ENCODE assay signal across 1 cellular context in genomic region chr16:10947211-10947787, GRCh38.
TF ChIP-seq lines count a peak whose summit lies in the region.

No MANE protein-coding gene starts in this region.

TF ChIP-seq in GM23338, 12 proteins besides CTCF, POLR2A, EP300 and RAD21 (continued from another document):
- no peak for TF ChIP-seq REST (IDR thresholded peaks at IDR 0.05; ENCODE audit: unreplicated experiment)
- TF ChIP-seq EZH2phosphoT487 (IDR thresholded peaks at IDR 0.05; ENCODE audit: unreplicated experiment) = no peak
- TF ChIP-seq ZNF331 (CRISPR knock-in tag; IDR thresholded peaks at IDR 0.05; ENCODE audit: low read depth) = no peak
- no peak for TF ChIP-seq NANOG (IDR thresholded peaks at IDR 0.05; ENCODE audit: borderline replicate concordance)
- TF ChIP-seq, protein P1, sequence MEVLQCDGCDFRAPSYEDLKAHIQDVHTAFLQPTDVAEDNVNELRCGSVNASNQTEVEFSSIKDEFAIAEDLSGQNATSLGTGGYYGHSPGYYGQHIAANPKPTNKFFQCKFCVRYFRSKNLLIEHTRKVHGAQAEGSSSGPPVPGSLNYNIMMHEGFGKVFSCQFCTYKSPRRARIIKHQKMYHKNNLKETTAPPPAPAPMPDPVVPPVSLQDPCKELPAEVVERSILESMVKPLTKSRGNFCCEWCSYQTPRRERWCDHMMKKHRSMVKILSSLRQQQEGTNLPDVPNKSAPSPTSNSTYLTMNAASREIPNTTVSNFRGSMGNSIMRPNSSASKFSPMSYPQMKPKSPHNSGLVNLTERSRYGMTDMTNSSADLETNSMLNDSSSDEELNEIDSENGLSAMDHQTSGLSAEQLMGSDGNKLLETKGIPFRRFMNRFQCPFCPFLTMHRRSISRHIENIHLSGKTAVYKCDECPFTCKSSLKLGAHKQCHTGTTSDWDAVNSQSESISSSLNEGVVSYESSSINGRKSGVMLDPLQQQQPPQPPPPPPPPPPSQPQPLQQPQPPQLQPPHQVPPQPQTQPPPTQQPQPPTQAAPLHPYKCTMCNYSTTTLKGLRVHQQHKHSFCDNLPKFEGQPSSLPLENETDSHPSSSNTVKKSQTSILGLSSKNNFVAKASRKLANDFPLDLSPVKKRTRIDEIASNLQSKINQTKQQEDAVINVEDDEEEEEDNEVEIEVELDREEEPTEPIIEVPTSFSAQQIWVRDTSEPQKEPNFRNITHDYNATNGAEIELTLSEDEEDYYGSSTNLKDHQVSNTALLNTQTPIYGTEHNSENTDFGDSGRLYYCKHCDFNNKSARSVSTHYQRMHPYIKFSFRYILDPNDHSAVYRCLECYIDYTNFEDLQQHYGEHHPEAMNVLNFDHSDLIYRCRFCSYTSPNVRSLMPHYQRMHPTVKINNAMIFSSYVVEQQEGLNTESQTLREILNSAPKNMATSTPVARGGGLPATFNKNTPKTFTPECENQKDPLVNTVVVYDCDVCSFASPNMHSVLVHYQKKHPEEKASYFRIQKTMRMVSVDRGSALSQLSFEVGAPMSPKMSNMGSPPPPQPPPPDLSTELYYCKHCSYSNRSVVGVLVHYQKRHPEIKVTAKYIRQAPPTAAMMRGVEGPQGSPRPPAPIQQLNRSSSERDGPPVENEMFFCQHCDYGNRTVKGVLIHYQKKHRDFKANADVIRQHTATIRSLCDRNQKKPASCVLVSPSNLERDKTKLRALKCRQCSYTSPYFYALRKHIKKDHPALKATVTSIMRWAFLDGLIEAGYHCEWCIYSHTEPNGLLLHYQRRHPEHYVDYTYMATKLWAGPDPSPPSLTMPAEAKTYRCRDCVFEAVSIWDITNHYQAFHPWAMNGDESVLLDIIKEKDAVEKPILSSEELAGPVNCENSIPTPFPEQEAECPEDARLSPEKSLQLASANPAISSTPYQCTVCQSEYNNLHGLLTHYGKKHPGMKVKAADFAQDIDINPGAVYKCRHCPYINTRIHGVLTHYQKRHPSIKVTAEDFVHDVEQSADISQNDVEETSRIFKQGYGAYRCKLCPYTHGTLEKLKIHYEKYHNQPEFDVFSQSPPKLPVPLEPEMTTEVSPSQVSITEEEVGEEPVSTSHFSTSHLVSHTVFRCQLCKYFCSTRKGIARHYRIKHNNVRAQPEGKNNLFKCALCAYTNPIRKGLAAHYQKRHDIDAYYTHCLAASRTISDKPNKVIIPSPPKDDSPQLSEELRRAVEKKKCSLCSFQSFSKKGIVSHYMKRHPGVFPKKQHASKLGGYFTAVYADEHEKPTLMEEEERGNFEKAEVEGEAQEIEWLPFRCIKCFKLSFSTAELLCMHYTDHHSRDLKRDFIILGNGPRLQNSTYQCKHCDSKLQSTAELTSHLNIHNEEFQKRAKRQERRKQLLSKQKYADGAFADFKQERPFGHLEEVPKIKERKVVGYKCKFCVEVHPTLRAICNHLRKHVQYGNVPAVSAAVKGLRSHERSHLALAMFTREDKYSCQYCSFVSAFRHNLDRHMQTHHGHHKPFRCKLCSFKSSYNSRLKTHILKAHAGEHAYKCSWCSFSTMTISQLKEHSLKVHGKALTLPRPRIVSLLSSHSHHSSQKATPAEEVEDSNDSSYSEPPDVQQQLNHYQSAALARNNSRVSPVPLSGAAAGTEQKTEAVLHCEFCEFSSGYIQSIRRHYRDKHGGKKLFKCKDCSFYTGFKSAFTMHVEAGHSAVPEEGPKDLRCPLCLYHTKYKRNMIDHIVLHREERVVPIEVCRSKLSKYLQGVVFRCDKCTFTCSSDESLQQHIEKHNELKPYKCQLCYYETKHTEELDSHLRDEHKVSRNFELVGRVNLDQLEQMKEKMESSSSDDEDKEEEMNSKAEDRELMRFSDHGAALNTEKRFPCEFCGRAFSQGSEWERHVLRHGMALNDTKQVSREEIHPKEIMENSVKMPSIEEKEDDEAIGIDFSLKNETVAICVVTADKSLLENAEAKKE (CRISPR knock-in tag; IDR thresholded peaks at IDR 0.05) = no peak
- TF ChIP-seq CREB1 (CRISPR knock-in tag; IDR thresholded peaks at IDR 0.05; ENCODE audit: low read depth) = no peak
- no peak for TF ChIP-seq EZH2 (IDR thresholded peaks at IDR 0.05; ENCODE audit: low read depth, unreplicated experiment)
- no peak for TF ChIP-seq ZNF114 (CRISPR knock-in tag; IDR thresholded peaks at IDR 0.05)
